ENCODE assay signal across 10 cellular contexts in genomic region chr1:6351480-6352137, GRCh38. TPM values are rescaled to one million over a fixed set of nuclear protein-coding genes. Genes with fewer than 3 reads are reported as not detected.
DNase-seq lines count a peak whose midpoint lies in the region; ATAC-seq and TF ChIP-seq lines count a peak whose summit lies in the region.
"Had no signal": no experiment of that assay in that cellular context is flagged by ENCODE, and none has a peak within 500 bp of the region (broad histone marks: within the 10 kb centered on the region; RNA-seq: fewer than 3 reads in every experiment).

No MANE protein-coding gene starts in this region.

- intact Hi-C loops in activated CD8-positive, alpha-beta T cell treated with anti-CD3 and anti-CD28 coated beads for 36 hours (cut with micrococcal nuclease): no loop called here

- no peak overlapping the region for H3K4me3 ChIP-seq in epithelial cell of esophagus (ENCODE audit: low read length)

- no peaks in the 10 kb centered on the region for H3K27me3 Mint-ChIP-seq in activated CD8-positive, alpha-beta T cell treated with anti-CD3 and anti-CD28 coated beads, Interleukin-2, amount 10 ng/mL, durations not matched to agents 7 days and 5 days (ENCODE audit: low read depth)
- H3K27me3 Mint-ChIP-seq in activated CD8-positive, alpha-beta T cell treated with anti-CD3 and anti-CD28 coated beads for 36 hours: no peaks in the 10 kb centered on the region

- peaks cover 6% of the 10 kb centered on the region for H3K36me3 Mint-ChIP-seq in activated CD8-positive, alpha-beta T cell treated with anti-CD3 and anti-CD28 coated beads, Interleukin-2, amount 10 ng/mL, durations not matched to agents 7 days and 5 days (ENCODE audit: low read depth)
- H3K36me3 Mint-ChIP-seq in activated CD8-positive, alpha-beta T cell treated with anti-CD3 and anti-CD28 coated beads for 36 hours (ENCODE audit: low read depth): peaks cover 5% of the 10 kb centered on the region
- H3K36me3 Mint-ChIP-seq in stimulated activated effector memory CD8-positive, alpha-beta T cell treated with anti-CD3 and anti-CD28 coated beads, Interleukin-12 subunit alpha, Interleukin-12 subunit beta, amount 100 ng/mL, for 72 hours: no peaks in the 10 kb centered on the region

- ATAC-seq in activated CD8-positive, alpha-beta T cell treated with anti-CD3 and anti-CD28 coated beads, Interleukin-2, amount 10 ng/mL, durations not matched to agents 7 days and 5 days: no peak
- ATAC-seq in activated CD8-positive, alpha-beta T cell treated with anti-CD3 and anti-CD28 coated beads for 36 hours: no peak
- no peak for ATAC-seq in stimulated activated effector memory CD8-positive, alpha-beta T cell treated with anti-CD3 and anti-CD28 coated beads, Interleukin-12 subunit alpha, Interleukin-12 subunit beta, amount 100 ng/mL, for 72 hours
- ATAC-seq in HG03025 (IDR thresholded peaks at IDR 0.05; ENCODE audit: low FRiP score, unreplicated experiment): no peak

- H3K4me1 Mint-ChIP-seq in activated CD8-positive, alpha-beta T cell treated with anti-CD3 and anti-CD28 coated beads, Interleukin-2, amount 10 ng/mL, durations not matched to agents 7 days and 5 days (ENCODE audit: low read depth): peaks cover 35% of the 10 kb centered on the region
- H3K4me1 Mint-ChIP-seq in activated CD8-positive, alpha-beta T cell treated with anti-CD3 and anti-CD28 coated beads for 36 hours (ENCODE audit: low read depth): peaks cover 18% of the 10 kb centered on the region
- H3K4me1 Mint-ChIP-seq in stimulated activated effector memory CD8-positive, alpha-beta T cell treated with anti-CD3 and anti-CD28 coated beads, Interleukin-12 subunit alpha, Interleukin-12 subunit beta, amount 100 ng/mL, for 72 hours: peaks cover 31% of the 10 kb centered on the region

- CTCF ChIA-PET in activated CD8-positive, alpha-beta T cell treated with anti-CD3 and anti-CD28 coated beads, Interleukin-2, amount 10 ng/mL, durations not matched to agents 7 days and 5 days (lab: Charles Lee): interaction anchor here (0.7 to 5.7 kb wide), 2 partner anchors 9 to 54 kb away, joined by 4 to 107 read pairs; no protein-coding TSS in a partner anchor
- CTCF ChIA-PET in activated CD8-positive, alpha-beta T cell treated with anti-CD3 and anti-CD28 coated beads for 36 hours (lab: Charles Lee): interaction anchor here (0.9 to 1.8 kb wide), 3 partner anchors 11 to 105 kb away, joined by 4 to 10 read pairs (median 4); no protein-coding TSS in a partner anchor

- no peak for TF ChIP-seq CTCF in activated CD8-positive, alpha-beta T cell treated with anti-CD3 and anti-CD28 coated beads for 36 hours (IDR thresholded peaks at IDR 0.05)
- no peak for TF ChIP-seq CTCF in epithelial cell of esophagus (IDR thresholded peaks at IDR 0.05; ENCODE audit: insufficient read depth, low read depth, low read length, missing control alignments)

- H3K4me3 Mint-ChIP-seq in activated CD8-positive, alpha-beta T cell treated with anti-CD3 and anti-CD28 coated beads, Interleukin-2, amount 10 ng/mL, durations not matched to agents 7 days and 5 days: no peak overlapping the region
- H3K4me3 Mint-ChIP-seq in activated CD8-positive, alpha-beta T cell treated with anti-CD3 and anti-CD28 coated beads for 36 hours: no peak overlapping the region
- no peak overlapping the region for H3K4me3 Mint-ChIP-seq in stimulated activated effector memory CD8-positive, alpha-beta T cell treated with anti-CD3 and anti-CD28 coated beads, Interleukin-12 subunit alpha, Interleukin-12 subunit beta, amount 100 ng/mL, for 72 hours
- H3K4me3 Mint-ChIP-seq: nephron progenitor cell had no signal

- no peak for DNase-seq in activated CD8-positive, alpha-beta T cell treated with anti-CD3 and anti-CD28 coated beads, Interleukin-2, amount 10 ng/mL, durations not matched to agents 7 days and 5 days
- no peak for DNase-seq in activated CD8-positive, alpha-beta T cell treated with anti-CD3 and anti-CD28 coated beads for 36 hours
- peak; percentile 68 for DNase-seq in NCI-H69 (lab: John Stamatoyannopoulos, UW)
- peak; percentile 67 for DNase-seq in epithelial cell of esophagus (ENCODE audit: low read depth)
- DNase-seq in stimulated activated effector memory CD8-positive, alpha-beta T cell treated with anti-CD3 and anti-CD28 coated beads, Interleukin-12 subunit alpha, Interleukin-12 subunit beta, amount 100 ng/mL, for 72 hours (ENCODE audit: low spot score in 2 of 2): no peak
- no peak for DNase-seq in KG1 (lab: John Stamatoyannopoulos, UW)
- DNase-seq in NCI-H82 treated with DMSO at 0.1 percent for 48 hours (lab: John Stamatoyannopoulos, UW; ENCODE audit: unreplicated experiment): no peak
- DNase-seq: MM.1S had no signal

- POLR2A ChIA-PET in activated CD8-positive, alpha-beta T cell treated with anti-CD3 and anti-CD28 coated beads, Interleukin-2, amount 10 ng/mL, durations not matched to agents 7 days and 5 days (lab: Charles Lee): interaction anchor here (1.0 to 2.1 kb wide), 2 partner anchors 31 to 41 kb away, joined by 3 to 6 read pairs; no protein-coding TSS in a partner anchor
- POLR2A ChIA-PET in activated CD8-positive, alpha-beta T cell treated with anti-CD3 and anti-CD28 coated beads for 36 hours (lab: Charles Lee): interaction anchor here (1.5 kb wide), 1 partner anchor 42 kb away, joined by 4 read pairs; no protein-coding TSS in a partner anchor

- peak overlapping the region; percentile 63 for H3K27ac Mint-ChIP-seq in activated CD8-positive, alpha-beta T cell treated with anti-CD3 and anti-CD28 coated beads, Interleukin-2, amount 10 ng/mL, durations not matched to agents 7 days and 5 days
- no peak overlapping the region for H3K27ac Mint-ChIP-seq in activated CD8-positive, alpha-beta T cell treated with anti-CD3 and anti-CD28 coated beads for 36 hours
- H3K27ac Mint-ChIP-seq in stimulated activated effector memory CD8-positive, alpha-beta T cell treated with anti-CD3 and anti-CD28 coated beads, Interleukin-12 subunit alpha, Interleukin-12 subunit beta, amount 100 ng/mL, for 72 hours: peak overlapping the region; percentile 83
- H3K27ac Mint-ChIP-seq: nephron progenitor cell had no signal

- no peaks in the 10 kb centered on the region for H3K9me3 Mint-ChIP-seq in activated CD8-positive, alpha-beta T cell treated with anti-CD3 and anti-CD28 coated beads, Interleukin-2, amount 10 ng/mL, durations not matched to agents 7 days and 5 days (ENCODE audit: insufficient read depth)
- no peaks in the 10 kb centered on the region for H3K9me3 Mint-ChIP-seq in activated CD8-positive, alpha-beta T cell treated with anti-CD3 and anti-CD28 coated beads for 36 hours
- H3K9me3 Mint-ChIP-seq in stimulated activated effector memory CD8-positive, alpha-beta T cell treated with anti-CD3 and anti-CD28 coated beads, Interleukin-12 subunit alpha, Interleukin-12 subunit beta, amount 100 ng/mL, for 72 hours: no peaks in the 10 kb centered on the region
- H3K9me3 Mint-ChIP-seq: nephron progenitor cell had no signal

RNA-seq across cellular contexts. Expression of gene ACOT7, which starts 42.0 kb away (rescaled TPM):
- total RNA-seq in activated CD8-positive, alpha-beta T cell treated with anti-CD3 and anti-CD28 coated beads, Interleukin-2, amount 10 ng/mL, durations not matched to agents 7 days and 5 days: 100 to 1,000 TPM in 1 of 2 experiments, 10 to 100 TPM in 1; 97.0 to 102 TPM
- 10 to 100 TPM; 80.4 to 86.7 TPM for total RNA-seq in activated CD8-positive, alpha-beta T cell treated with anti-CD3 and anti-CD28 coated beads for 36 hours

Comparison
In these comparisons a context has a peak if more than half of its experiments do, and no peak if none do; other contexts are left out.
1. DNase-seq: peak in NCI-H69 (single experiment) and epithelial cell of esophagus (single experiment); none in activated CD8-positive, alpha-beta T cell treated with anti-CD3 and anti-CD28 coated beads, Interleukin-2, amount 10 ng/mL, durations not matched to agents 7 days and 5 days (single experiment), activated CD8-positive, alpha-beta T cell treated with anti-CD3 and anti-CD28 coated beads for 36 hours (single experiment), stimulated activated effector memory CD8-positive, alpha-beta T cell treated with anti-CD3 and anti-CD28 coated beads, Interleukin-12 subunit alpha, Interleukin-12 subunit beta, amount 100 ng/mL, for 72 hours (0 of 2), KG1 (single experiment) and NCI-H82 treated with DMSO at 0.1 percent for 48 hours (single experiment).